ENCODE assay signal across 29 cellular contexts in genomic region chr3:187396661-187397060, GRCh38. TPM values are rescaled to one million over a fixed set of nuclear protein-coding genes. Genes with fewer than 3 reads are reported as not detected.
"Had no signal": no experiment of that assay in that cellular context is flagged by ENCODE, and none has a peak within 500 bp of the region (broad histone marks: within the 10 kb centered on the region; RNA-seq: fewer than 3 reads in every experiment).

No MANE protein-coding gene starts in this region.

- H3K27me3 ChIP-seq: stomach, testis, thyroid gland, tibial artery, tibial nerve, transverse colon, upper lobe of left lung, upper lobe of right lung, uterus, vagina had no signal

- H3K9me3 ChIP-seq: stomach, suprapubic skin, testis, thoracic aorta, thyroid gland, tibial artery, transverse colon, upper lobe of left lung, upper lobe of right lung, uterus, vagina had no signal

- H3K4me3 ChIP-seq: stomach, suprapubic skin, testis, thoracic aorta, thyroid gland, tibial artery, tibial nerve, transverse colon, upper lobe of left lung, upper lobe of right lung, uterus, vagina had no signal

- H3K4me1 ChIP-seq: stomach, suprapubic skin, testis, thyroid gland, tibial artery, tibial nerve, transverse colon, upper lobe of left lung, upper lobe of right lung, uterus, vagina had no signal

- H3K27ac ChIP-seq: stomach, suprapubic skin, testis, thoracic aorta, thyroid gland, tibial artery, tibial nerve, transverse colon, upper lobe of left lung, upper lobe of right lung, uterus, vagina had no signal

- H3K36me3 ChIP-seq: stomach, suprapubic skin, thoracic aorta, thyroid gland, tibial artery, tibial nerve, transverse colon, upper lobe of left lung, upper lobe of right lung, uterus, vagina had no signal

- ATAC-seq: stimulated activated effector memory CD8-positive, alpha-beta T cell treated with anti-CD3 and anti-CD28 coated beads, Interleukin-12 subunit alpha, Interleukin-12 subunit beta, amount 100 ng/mL, for 72 hours; stimulated activated memory B cell treated with anti-CD40 and anti-IgM and Interleukin-4, amounts not matched to agents 10 μg/mL and 1 μg/mL and 100 μg/mL, for 72 hours; stimulated activated naive B cell treated with anti-CD40 and anti-IgM and Interleukin-4, amounts not matched to agents 10 μg/mL and 1 μg/mL and 100 μg/mL, for 72 hours; stimulated activated naive CD8-positive, alpha-beta T cell treated with anti-CD3 and anti-CD28 coated beads, Interleukin-15, amount 100 ng/mL, for 72 hours; stimulated activated naive CD8-positive, alpha-beta T cell treated with anti-CD3 and anti-CD28 coated beads, Interleukin-15, Interleukin-2, amounts not matched to agents 100 U/mL and 50 U/mL, for 24 hours; upper lobe of right lung had no signal

- H3K4me1 Mint-ChIP-seq: stimulated activated effector memory CD8-positive, alpha-beta T cell treated with anti-CD3 and anti-CD28 coated beads, Interleukin-12 subunit alpha, Interleukin-12 subunit beta, amount 100 ng/mL, for 72 hours; stimulated activated memory B cell treated with anti-CD40 and anti-IgM and Interleukin-4, amounts not matched to agents 10 μg/mL and 1 μg/mL and 100 μg/mL, for 72 hours; stimulated activated naive B cell treated with anti-CD40 and anti-IgM and Interleukin-4, amounts not matched to agents 10 μg/mL and 1 μg/mL and 100 μg/mL, for 72 hours; stimulated activated naive CD8-positive, alpha-beta T cell treated with anti-CD3 and anti-CD28 coated beads, Interleukin-15, amount 100 ng/mL, for 72 hours had no signal

- H3K27me3 Mint-ChIP-seq: type B pancreatic cell had no signal

- H3K4me3 Mint-ChIP-seq: stimulated activated effector memory CD8-positive, alpha-beta T cell treated with anti-CD3 and anti-CD28 coated beads, Interleukin-12 subunit alpha, Interleukin-12 subunit beta, amount 100 ng/mL, for 72 hours; stimulated activated memory B cell treated with anti-CD40 and anti-IgM and Interleukin-4, amounts not matched to agents 10 μg/mL and 1 μg/mL and 100 μg/mL, for 72 hours; stimulated activated naive B cell treated with anti-CD40 and anti-IgM and Interleukin-4, amounts not matched to agents 10 μg/mL and 1 μg/mL and 100 μg/mL, for 72 hours; stimulated activated naive CD8-positive, alpha-beta T cell treated with anti-CD3 and anti-CD28 coated beads, Interleukin-15, amount 100 ng/mL, for 72 hours; stimulated activated naive CD8-positive, alpha-beta T cell treated with anti-CD3 and anti-CD28 coated beads, Interleukin-15, Interleukin-2, amounts not matched to agents 100 ng/mL and 50 ng/mL, for 24 hours; type B pancreatic cell had no signal

- H3K27ac Mint-ChIP-seq: stimulated activated effector memory CD8-positive, alpha-beta T cell treated with anti-CD3 and anti-CD28 coated beads, Interleukin-12 subunit alpha, Interleukin-12 subunit beta, amount 100 ng/mL, for 72 hours; stimulated activated memory B cell treated with anti-CD40 and anti-IgM and Interleukin-4, amounts not matched to agents 10 μg/mL and 1 μg/mL and 100 μg/mL, for 72 hours; stimulated activated naive B cell treated with anti-CD40 and anti-IgM and Interleukin-4, amounts not matched to agents 10 μg/mL and 1 μg/mL and 100 μg/mL, for 72 hours; stimulated activated naive CD8-positive, alpha-beta T cell treated with anti-CD3 and anti-CD28 coated beads, Interleukin-15, amount 100 ng/mL, for 72 hours; stimulated activated naive CD8-positive, alpha-beta T cell treated with anti-CD3 and anti-CD28 coated beads, Interleukin-15, Interleukin-2, amounts not matched to agents 100 ng/mL and 50 ng/mL, for 24 hours; type B pancreatic cell had no signal

- DNase-seq: stimulated activated CD4-positive, alpha-beta T cell treated with anti-CD3 and anti-CD28 coated beads, Interleukin-2, amount 100 ng/mL, for 48 hours; stimulated activated CD4-positive, alpha-beta T cell treated with anti-CD3 and anti-CD28 coated beads, Interleukin-4, amount 100 ng/mL, for 1 hour; stimulated activated CD4-positive, alpha-beta T cell treated with anti-CD3 and anti-CD28 coated beads, Interleukin-4, amount 100 ng/mL, for 24 hours; stimulated activated CD4-positive, alpha-beta T cell treated with anti-CD3 and anti-CD28 coated beads, Interleukin-4, amount 100 ng/mL, for 4 hours; stimulated activated CD8-positive, alpha-beta memory T cell treated with anti-CD3 and anti-CD28 coated beads, Interleukin-4, amount 100 ng/mL, for 48 hours; stimulated activated naive B cell treated with anti-CD40 and anti-IgM and Interleukin-4, amounts not matched to agents 10 μg/mL and 1 μg/mL and 100 μg/mL, for 72 hours; stimulated activated naive CD4-positive, alpha-beta T cell; stimulated activated naive CD4-positive, alpha-beta T cell treated with Interleukin-2 at 50 U/mL for 16 hours; stimulated activated naive CD8-positive, alpha-beta T cell treated with anti-CD3 and anti-CD28 coated beads, Interleukin-15, amount 100 ng/mL, for 72 hours; stimulated activated naive CD8-positive, alpha-beta T cell treated with anti-CD3 and anti-CD28 coated beads, Interleukin-15, Interleukin-2, amounts not matched to agents 100 U/mL and 50 U/mL, for 24 hours; stomach; substantia nigra; testis; thyroid gland; tibial artery; transverse colon; trophoblast cell; upper lobe of left lung; upper lobe of right lung; uterus had no signal

- H3K36me3 Mint-ChIP-seq: stimulated activated effector memory CD8-positive, alpha-beta T cell treated with anti-CD3 and anti-CD28 coated beads, Interleukin-12 subunit alpha, Interleukin-12 subunit beta, amount 100 ng/mL, for 72 hours; stimulated activated memory B cell treated with anti-CD40 and anti-IgM and Interleukin-4, amounts not matched to agents 10 μg/mL and 1 μg/mL and 100 μg/mL, for 72 hours; stimulated activated naive B cell treated with anti-CD40 and anti-IgM and Interleukin-4, amounts not matched to agents 10 μg/mL and 1 μg/mL and 100 μg/mL, for 72 hours; type B pancreatic cell had no signal

- H3K9me3 Mint-ChIP-seq: stimulated activated effector memory CD8-positive, alpha-beta T cell treated with anti-CD3 and anti-CD28 coated beads, Interleukin-12 subunit alpha, Interleukin-12 subunit beta, amount 100 ng/mL, for 72 hours; stimulated activated memory B cell treated with anti-CD40 and anti-IgM and Interleukin-4, amounts not matched to agents 10 μg/mL and 1 μg/mL and 100 μg/mL, for 72 hours; stimulated activated naive B cell treated with anti-CD40 and anti-IgM and Interleukin-4, amounts not matched to agents 10 μg/mL and 1 μg/mL and 100 μg/mL, for 72 hours; stimulated activated naive CD8-positive, alpha-beta T cell treated with anti-CD3 and anti-CD28 coated beads, Interleukin-15, amount 100 ng/mL, for 72 hours; stimulated activated naive CD8-positive, alpha-beta T cell treated with anti-CD3 and anti-CD28 coated beads, Interleukin-15, Interleukin-2, amounts not matched to agents 100 ng/mL and 50 ng/mL, for 24 hours; type B pancreatic cell had no signal

RNA-seq across cellular contexts. Expression of gene RTP4, which starts 28.5 kb away (rescaled TPM):
- total RNA-seq: temporal lobe had no signal
